Comparison of ENCODE assay signal across 15 cellular contexts in genomic region chr17:75102385-75102821, GRCh38. TPM values are rescaled to one million over a fixed set of nuclear protein-coding genes. Genes with fewer than 3 reads are reported as not detected.
A peak's percentile ranks its signal among the peaks of the same experiment; 100 is the strongest.
DNase-seq lines count a peak whose midpoint lies in the region; ATAC-seq, FAIRE-seq and TF ChIP-seq lines count a peak whose summit lies in the region.
"Had no signal": no experiment of that assay in that cellular context is flagged by ENCODE, and none has a peak within 500 bp of the region (broad histone marks: within the 10 kb centered on the region; RNA-seq: fewer than 3 reads in every experiment).

No MANE protein-coding gene starts in this region.

- H3K4me3 Mint-ChIP-seq in memory B cell, result no peak overlapping the region
- H3K4me3 Mint-ChIP-seq: activated T-cell treated with anti-CD3 and anti-CD28 coated beads, Interleukin-2, amount 50 U/mL, for 4 hours had no signal

- H3K4me3 ChIP-seq in HEK293 (ENCODE audit: low read depth, low read length), result no peak overlapping the region
- H3K4me3 ChIP-seq in kidney (ENCODE audit: low read length in 2 of 2), result no peak overlapping the region
- H3K4me3 ChIP-seq: left ventricle myocardium inferior, smooth muscle cell, tibial nerve had no signal

- H3K4me1 ChIP-seq in HEK293 (ENCODE audit: control insufficient read depth, insufficient read depth, low read length) (peaks cover 10% of the 10 kb centered on the region), kidney (ENCODE audit: control insufficient read depth in 1 of 2, insufficient read depth in 1 of 2, low read depth in 1 of 2, low read length in 2 of 2) (peaks cover 0 to 9% of the 10 kb centered on the region in 2 donors)
- H3K4me1 ChIP-seq: tibial nerve had no signal

- H3K9ac ChIP-seq in kidney (ENCODE audit: low read length in 2 of 2), result no peak overlapping the region
- H3K9ac ChIP-seq: SK-N-SH had no signal

- no peak for FAIRE-seq in kidney (lab: Jason Lieb, UNC)

- no peaks in the 10 kb centered on the region for H3K27me3 Mint-ChIP-seq in memory B cell

- POLR2A ChIA-PET in GM10248 (lab: Yijun Ruan, JAX), result no interaction called here
- POLR2A ChIA-PET in HEK293 (lab: Yijun Ruan, JAX), result interaction anchor here (0.6 kb wide), 1 partner anchor 102 kb away, joined by 3 read pairs; no protein-coding TSS in a partner anchor

- DNase-seq in GM10248 (ENCODE audit: extremely low spot score) (peak; percentile 62), OCI-M1 (lab: John Stamatoyannopoulos, UW) (peak; percentile 81), memory B cell (ENCODE audit: low spot score in 2 of 2) (peak; percentile 30 to 56), NCI-H128 (lab: John Stamatoyannopoulos, UW; ENCODE audit: unreplicated experiment) (no peak), kidney (no peak), NCI-H510A (lab: John Stamatoyannopoulos, UW) (no peak)
- DNase-seq: activated CD4-positive, alpha-beta T cell treated with anti-CD3 and anti-CD28 coated beads for 4 hours; activated T-cell treated with anti-CD3 and anti-CD28 coated beads, Interleukin-2, amount 50 U/mL, for 4 hours; DMS 273 treated with DMSO at 0.1 percent for 48 hours; effector CD8-positive, alpha-beta T cell; left ventricle myocardium inferior; SK-N-SH had no signal

- TF ChIP-seq CTCF in GM10248 (IDR thresholded peaks at IDR 0.05; ENCODE audit: control extremely low read depth, extremely low read depth, low read depth, missing control alignments) (no peak), HEK293 (tag by site-specific recombination; IDR thresholded peaks at IDR 0.05) (no peak), kidney (IDR thresholded peaks at IDR 0.05; ENCODE audit: borderline replicate concordance, extremely low read depth, insufficient read depth) (no peak)

- peaks cover 4% of the 10 kb centered on the region for H3K36me3 Mint-ChIP-seq in memory B cell

- H3K36me3 ChIP-seq in HEK293 (ENCODE audit: control insufficient read depth in 2 of 2, insufficient read depth in 1 of 2, low read length in 2 of 2), result peaks cover 0 to 19% of the 10 kb centered on the region in 2 experiments; a peak in 1 of 3 replicates
- peaks cover 2 to 4% of the 10 kb centered on the region in 2 donors for H3K36me3 ChIP-seq in kidney (ENCODE audit: control insufficient read depth in 1 of 2, insufficient read depth in 2 of 2, low read length in 2 of 2)

- peaks cover 11% of the 10 kb centered on the region for H3K4me1 Mint-ChIP-seq in memory B cell

- no peaks in the 10 kb centered on the region for H3K9me3 ChIP-seq in HEK293 (ENCODE audit: control insufficient read depth, insufficient read depth, low read depth, low read length)
- H3K9me3 ChIP-seq in kidney (ENCODE audit: control insufficient read depth in 1 of 2, low read length in 2 of 2), result no peaks in the 10 kb centered on the region
- H3K9me3 ChIP-seq: left ventricle myocardium inferior, SK-N-SH, tibial nerve had no signal

- peak; percentile 94 for ATAC-seq in memory B cell (ENCODE audit: low read depth)
- ATAC-seq: activated T-cell treated with anti-CD3 and anti-CD28 coated beads, Interleukin-2, amount 50 U/mL, for 4 hours had no signal

- CTCF ChIA-PET in GM10248 (lab: Yijun Ruan, JAX) (interaction anchor here (1.7 to 7.3 kb wide), 3 partner anchors 13 to 99 kb away, joined by 5 to 103 read pairs (median 6); no protein-coding TSS in a partner anchor), HEK293 (lab: Yijun Ruan, JAX) (interaction anchor here (1.1 to 5.9 kb wide), 4 partner anchors 12 to 68 kb away, joined by 3 to 61 read pairs (median 6); no protein-coding TSS in a partner anchor)

- H3K9me3 Mint-ChIP-seq in memory B cell, result no peaks in the 10 kb centered on the region
- H3K9me3 Mint-ChIP-seq: activated T-cell treated with anti-CD3 and anti-CD28 coated beads, Interleukin-2, amount 50 U/mL, for 4 hours had no signal

- H3K27ac ChIP-seq in HEK293 (ENCODE audit: extremely low read depth, low read depth, low read length) (no peak overlapping the region), kidney (ENCODE audit: low read depth in 2 of 2, low read length in 2 of 2) (no peak overlapping the region)
- H3K27ac ChIP-seq: left ventricle myocardium inferior, tibial nerve had no signal

- H3K27ac Mint-ChIP-seq in memory B cell, result peak overlapping the region; percentile 36

- intact Hi-C loops in kidney (cut with DNase I), result no loop called here

TF ChIP-seq in HEK293, 187 proteins besides CTCF, POLR2A, EP300 and RAD21:
- TF ChIP-seq ZNF335 (tag by site-specific recombination; conservative IDR thresholded peaks at IDR 0.05) (no peak), ZBTB17 (tag by site-specific recombination; IDR thresholded peaks at IDR 0.05) (no peak), ZNF629 (tag by site-specific recombination; IDR thresholded peaks at IDR 0.05) (0 out of 2 replicates have a peak, but pooled peaks have one; percentile 28), OSR2 (tag by site-specific recombination; IDR thresholded peaks at IDR 0.05) (peak; percentile 54), ZBTB1 (tag by site-specific recombination; IDR thresholded peaks at IDR 0.05) (no peak), ZNF18 (tag by site-specific recombination; IDR thresholded peaks at IDR 0.05) (peak; percentile 78), ZNF654 (tag by site-specific recombination; IDR thresholded peaks at IDR 0.05; ENCODE audit: low read depth) (no peak), PRDM4 (tag by site-specific recombination; IDR thresholded peaks at IDR 0.05) (no peak), KLF1 (tag by site-specific recombination; IDR thresholded peaks at IDR 0.05) (no peak), WT1 (tag by site-specific recombination; IDR thresholded peaks at IDR 0.05) (peak; percentile 70)

RNA-seq across cellular contexts. Expression of gene ARMC7, which starts 7.4 kb away (rescaled TPM):
- total RNA-seq in kidney, result 31.8 TPM
- polyA plus RNA-seq in kidney (ENCODE audit: insufficient read depth, low read depth, low replicate concordance), result 35.1 TPM

RNA-seq across cellular contexts. Expression of gene SLC16A5, which starts 14.6 kb away (rescaled TPM):
- total RNA-seq in kidney, result 184 TPM
- 28.4 TPM for polyA plus RNA-seq in kidney (ENCODE audit: insufficient read depth, low read depth, low replicate concordance)

RNA-seq across cellular contexts. Expression of gene NT5C, which starts 29.1 kb away (rescaled TPM):
- 59.4 TPM for total RNA-seq in kidney
- 74.9 TPM for polyA plus RNA-seq in kidney (ENCODE audit: insufficient read depth, low read depth, low replicate concordance)

RNA-seq across cellular contexts. Expression of gene JPT1, which starts 51.9 kb away (rescaled TPM):
- 76.4 TPM for total RNA-seq in kidney
- 122 TPM for polyA plus RNA-seq in kidney (ENCODE audit: insufficient read depth, low read depth, low replicate concordance)

RNA-seq across cellular contexts. Expression of gene KCTD2, which starts 55.4 kb away (rescaled TPM):
- total RNA-seq in kidney, result 30.2 TPM
- polyA plus RNA-seq in kidney (ENCODE audit: insufficient read depth, low read depth, low replicate concordance), result 26.0 TPM

Comparison
In these comparisons a context has a peak if more than half of its experiments do, and no peak if none do; other contexts are left out.
1. DNase-seq: peak in GM10248 (single experiment), OCI-M1 (single experiment) and memory B cell (2 of 2); none in NCI-H128 (single experiment), kidney (single experiment) and NCI-H510A (single experiment).